In the genomic region with DNA sequence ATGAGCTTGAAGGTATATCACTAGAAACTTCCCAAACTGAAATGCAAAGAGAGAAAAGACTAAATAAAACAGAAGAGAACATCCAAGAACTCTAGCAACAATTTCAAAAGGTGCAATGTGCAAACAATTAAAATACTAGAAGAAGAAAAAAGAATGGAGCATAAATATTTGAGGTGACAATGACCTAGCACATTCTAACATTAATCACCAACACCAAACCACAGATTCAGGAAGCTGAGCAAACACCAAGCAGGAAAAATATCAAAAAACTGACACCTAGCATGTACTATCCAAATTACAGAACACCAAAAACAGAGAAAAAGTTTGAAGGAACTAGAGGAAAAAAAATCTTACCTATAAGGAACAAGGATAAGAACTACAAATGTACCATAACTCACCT, we compare ENCODE assay signal across 18 cellular contexts.
DNase-seq lines count a peak whose midpoint lies in the region; FAIRE-seq and TF ChIP-seq lines count a peak whose summit lies in the region.
"Had no signal": no experiment of that assay in that cellular context is flagged by ENCODE, and none has a peak within 500 bp of the region (broad histone marks: within the 10 kb centered on the region; RNA-seq: fewer than 3 reads in every experiment).

No MANE protein-coding gene starts in this region.

- no peak overlapping the region for H3K4me3 ChIP-seq in astrocyte (ENCODE audit: insufficient read depth, low read depth, low read length)
- H3K4me3 ChIP-seq: Peyer's patch had no signal

- H2AFZ ChIP-seq in astrocyte (ENCODE audit: low read depth, low read length), result no peak overlapping the region

- no peaks in the 10 kb centered on the region for H3K79me2 ChIP-seq in astrocyte (ENCODE audit: insufficient read depth, low read length)

- no peaks in the 10 kb centered on the region for H4K20me1 ChIP-seq in astrocyte (ENCODE audit: insufficient read depth, low read length)

- no peak overlapping the region for H3K9ac ChIP-seq in astrocyte (ENCODE audit: low read length)

- H3K4me1 Mint-ChIP-seq in astrocyte (ENCODE audit: low read depth, unreplicated experiment) (peaks cover 27% of the 10 kb centered on the region), mesothelial cell of epicardium (peaks cover 15% of the 10 kb centered on the region)

- no peaks in the 10 kb centered on the region for H3K27me3 ChIP-seq in astrocyte (ENCODE audit: insufficient read depth, low read length)
- H3K27me3 ChIP-seq: Peyer's patch had no signal

- no peaks in the 10 kb centered on the region for H3K36me3 ChIP-seq in astrocyte (ENCODE audit: insufficient read depth, low read length)
- H3K36me3 ChIP-seq: Peyer's patch had no signal

- H3K4me3 Mint-ChIP-seq in astrocyte (ENCODE audit: unreplicated experiment), result no peak overlapping the region
- no peak overlapping the region for H3K4me3 Mint-ChIP-seq in mesothelial cell of epicardium

- H3K27ac ChIP-seq in astrocyte (ENCODE audit: low read depth, low read length), result no peak overlapping the region
- H3K27ac ChIP-seq: C4-2B, Peyer's patch had no signal

- H3K27me3 Mint-ChIP-seq in astrocyte (ENCODE audit: low read depth, unreplicated experiment) (no peaks in the 10 kb centered on the region), mesothelial cell of epicardium (ENCODE audit: low read depth) (no peaks in the 10 kb centered on the region)

- no peak for TF ChIP-seq CTCF in astrocyte (IDR thresholded peaks at IDR 0.05; ENCODE audit: insufficient read depth, low read depth, low read length)
- no peak for TF ChIP-seq CTCF in mesothelial cell of epicardium (IDR thresholded peaks at IDR 0.05; ENCODE audit: unreplicated experiment)

- H3K27ac Mint-ChIP-seq in astrocyte (ENCODE audit: unreplicated experiment), result peak overlapping the region; percentile 15
- H3K27ac Mint-ChIP-seq in mesothelial cell of epicardium, result peak overlapping the region; percentile 18

- H3K36me3 Mint-ChIP-seq in astrocyte (ENCODE audit: low read depth, unreplicated experiment), result no peaks in the 10 kb centered on the region
- no peaks in the 10 kb centered on the region for H3K36me3 Mint-ChIP-seq in mesothelial cell of epicardium

- no peaks in the 10 kb centered on the region for H3K9me3 Mint-ChIP-seq in astrocyte (ENCODE audit: unreplicated experiment)
- no peaks in the 10 kb centered on the region for H3K9me3 Mint-ChIP-seq in mesothelial cell of epicardium

- peaks cover 2% of the 10 kb centered on the region for H3K4me1 ChIP-seq in astrocyte (ENCODE audit: insufficient read depth, low read length)
- H3K4me1 ChIP-seq: Peyer's patch had no signal

- H3K4me2 ChIP-seq in astrocyte (ENCODE audit: low read length), result no peak overlapping the region

- no peaks in the 10 kb centered on the region for H3K9me3 ChIP-seq in astrocyte (ENCODE audit: insufficient read depth, low read depth, low read length)
- H3K9me3 ChIP-seq: Peyer's patch had no signal

- FAIRE-seq in astrocyte (lab: Jason Lieb, UNC), result no peak

- peak; percentile 4 to 8 for DNase-seq in AML-193 (lab: John Stamatoyannopoulos, UW)
- DNase-seq in HT-29 (ENCODE audit: low spot score), result peak; percentile 9
- DNase-seq in astrocyte (ENCODE audit: low read depth), result no peak
- DNase-seq in mesothelial cell of epicardium (ENCODE audit: low spot score in 2 of 2, unreplicated experiment in 2 of 2), result no peak
- DNase-seq in NCI-H187 (lab: John Stamatoyannopoulos, UW), result no peak
- DNase-seq in central memory CD4-positive, alpha-beta T cell, result no peak
- no peak for DNase-seq in HUDEP-2 (lab: John Stamatoyannopoulos, UW; ENCODE audit: unreplicated experiment in 76 of 76)
- DNase-seq: GOT3, KG1, NCI-H1048, NCI-H1436, NCI-H2029 treated with DMSO at 0.1 percent for 48 hours, NCI-H2171, NCI-H526, Peyer's patch, Right ventricle myocardium superior, SW 1271 had no signal

Comparison
In these comparisons a context has a peak if more than half of its experiments do, and no peak if none do; other contexts are left out.
1. DNase-seq: peak in AML-193 (2 of 2) and HT-29 (single experiment); none in astrocyte (single experiment), mesothelial cell of epicardium (0 of 2), NCI-H187 (0 of 2), central memory CD4-positive, alpha-beta T cell (single experiment) and HUDEP-2 (0 of 76).